1 cellular context compared by ENCODE assay signal in genomic region chr2:197499594-197500502, GRCh38.
A peak's percentile ranks its signal among the peaks of the same experiment; 100 is the strongest.
TF ChIP-seq lines count a peak whose summit lies in the region.

Gene HSPD1 (minus strand): TSS chr2:197499840. CDS start chr2:197498848, 992 bp downstream.
Gene HSPE1 (plus strand): TSS chr2:197500379. CDS start chr2:197500437, 58 bp downstream.

TF ChIP-seq in GM12878, 131 proteins besides CTCF, POLR2A, EP300 and RAD21 (continued from another document and continues in another):
- peak; percentile 55 for TF ChIP-seq USF1 (IDR thresholded peaks at IDR 0.05; ENCODE audit: borderline replicate concordance, extremely low read length, insufficient read depth, low read depth, low read length)
- peak; percentile 99; the same call in 1 of the 2 replicates for TF ChIP-seq RB1 (IDR thresholded peaks at IDR 0.05; ENCODE audit: borderline replicate concordance)
- peak; percentile 19; the same call in 1 of the 2 replicates for TF ChIP-seq SREBF1 (IDR thresholded peaks at IDR 0.05; ENCODE audit: low read length)
- TF ChIP-seq IKZF2 (IDR thresholded peaks at IDR 0.05), result peak; percentile 93 to 94
- peak; percentile 88 for TF ChIP-seq LARP7 (IDR thresholded peaks at IDR 0.05)
- TF ChIP-seq RELB (IDR thresholded peaks at IDR 0.05; ENCODE audit: low read depth), result peak; percentile 89
- TF ChIP-seq ZBTB33 (IDR thresholded peaks at IDR 0.05), result peak; percentile 56; the same call in 1 of the 2 replicates
- TF ChIP-seq NR2C1 (IDR thresholded peaks at IDR 0.05), result peak; percentile 96
- TF ChIP-seq IKZF1 (conservative IDR thresholded peaks at IDR 0.05), result peak; percentile 99
- TF ChIP-seq RAD51 (IDR thresholded peaks at IDR 0.05), result peak; percentile 55
- TF ChIP-seq SMAD1 (IDR thresholded peaks at IDR 0.05; ENCODE audit: low read depth, partially characterized antibody), result no peak
- peak; percentile 84 for TF ChIP-seq RELA (IDR thresholded peaks at IDR 0.05; ENCODE audit: borderline replicate concordance, partially characterized antibody)
- peak; percentile 38 for TF ChIP-seq CBFB (IDR thresholded peaks at IDR 0.05; ENCODE audit: low read depth)
- peak; percentile 93 for TF ChIP-seq ATF7 (IDR thresholded peaks at IDR 0.05; ENCODE audit: low read depth)
- peak; percentile 36; the same call in 1 of the 2 replicates for TF ChIP-seq E2F4 (IDR thresholded peaks at IDR 0.05; ENCODE audit: low read depth, low read length)
- no peak for TF ChIP-seq ZBTB11 (CRISPR knock-in tag; IDR thresholded peaks at IDR 0.05)
- TF ChIP-seq TARDBP (IDR thresholded peaks at IDR 0.05; ENCODE audit: borderline replicate concordance), result peak; percentile 82
- peak; percentile 22 for TF ChIP-seq PBX3 (IDR thresholded peaks at IDR 0.05; ENCODE audit: insufficient replicate concordance, low read depth, low read length)
- TF ChIP-seq ZNF207 (IDR thresholded peaks at IDR 0.05; ENCODE audit: borderline replicate concordance), result peak; percentile 84; the same call in 1 of the 2 replicates
- TF ChIP-seq ASH2L (IDR thresholded peaks at IDR 0.05; ENCODE audit: borderline replicate concordance, low read depth), result no peak
- TF ChIP-seq FOXM1 (IDR thresholded peaks at IDR 0.05; ENCODE audit: low read depth, low read length), result no peak
- no peak; the same call in 1 of the 2 replicates for TF ChIP-seq ESRRA (IDR thresholded peaks at IDR 0.05; ENCODE audit: low read length)
- peak; percentile 76 to 91 for TF ChIP-seq BHLHE40 (IDR thresholded peaks at IDR 0.05; ENCODE audit: borderline replicate concordance in 1 of 2, low read depth in 2 of 2, low read length in 1 of 2)
- TF ChIP-seq ZBTB40 (IDR thresholded peaks at IDR 0.05; ENCODE audit: borderline replicate concordance), result peak; percentile 88
- TF ChIP-seq DPF2 (IDR thresholded peaks at IDR 0.05), result peak; percentile 82
- TF ChIP-seq SPI1 (IDR thresholded peaks at IDR 0.05; ENCODE audit: borderline replicate concordance, insufficient read depth, low read depth, low read length), result peak; percentile 68
- TF ChIP-seq POLR2AphosphoS2 (IDR thresholded peaks at IDR 0.05; ENCODE audit: low read depth, low read length), result peak; percentile 90; the same call in 1 of the 2 replicates
- peak; percentile 78; the same call in 1 of the 2 replicates for TF ChIP-seq ZNF217 (IDR thresholded peaks at IDR 0.05)
- peak; percentile 100 for TF ChIP-seq HSF1 (IDR thresholded peaks at IDR 0.05; ENCODE audit: low read depth, low read length)
- TF ChIP-seq CBX3 (IDR thresholded peaks at IDR 0.05; ENCODE audit: borderline replicate concordance, low read depth), result no peak
- TF ChIP-seq TCF3 (IDR thresholded peaks at IDR 0.05; ENCODE audit: borderline replicate concordance, insufficient read depth, low read depth, low read length), result peak; percentile 54; the same call in 1 of the 2 replicates
- TF ChIP-seq MYB (IDR thresholded peaks at IDR 0.05; ENCODE audit: borderline replicate concordance, low read depth, low read length), result no peak
- no peak for TF ChIP-seq ZNF622 (IDR thresholded peaks at IDR 0.05)
- TF ChIP-seq HDGF (IDR thresholded peaks at IDR 0.05), result 0 out of 2 replicates have a peak, but pooled peaks have one; percentile 9
- peak; percentile 97 for TF ChIP-seq ATF3 (IDR thresholded peaks at IDR 0.05; ENCODE audit: borderline replicate concordance, extremely low read depth, low read depth, low read length)
- peak; percentile 88 for TF ChIP-seq GABPA (IDR thresholded peaks at IDR 0.05; ENCODE audit: low read depth)
- TF ChIP-seq NFXL1 (IDR thresholded peaks at IDR 0.05; ENCODE audit: borderline replicate concordance), result no peak
- TF ChIP-seq CBX5 (IDR thresholded peaks at IDR 0.05; ENCODE audit: low read depth), result 0 out of 2 replicates have a peak, but pooled peaks have one; percentile 69
- TF ChIP-seq CEBPZ (IDR thresholded peaks at IDR 0.05; ENCODE audit: low read depth, low read length), result 0 out of 2 replicates have a peak, but pooled peaks have one; percentile 25
- TF ChIP-seq ZNF24 (IDR thresholded peaks at IDR 0.05), result peak; percentile 54; the same call in 1 of the 2 replicates
- no peak for TF ChIP-seq CHD4 (IDR thresholded peaks at IDR 0.05)
